24 cellular contexts compared by ENCODE assay signal in the genomic region with DNA sequence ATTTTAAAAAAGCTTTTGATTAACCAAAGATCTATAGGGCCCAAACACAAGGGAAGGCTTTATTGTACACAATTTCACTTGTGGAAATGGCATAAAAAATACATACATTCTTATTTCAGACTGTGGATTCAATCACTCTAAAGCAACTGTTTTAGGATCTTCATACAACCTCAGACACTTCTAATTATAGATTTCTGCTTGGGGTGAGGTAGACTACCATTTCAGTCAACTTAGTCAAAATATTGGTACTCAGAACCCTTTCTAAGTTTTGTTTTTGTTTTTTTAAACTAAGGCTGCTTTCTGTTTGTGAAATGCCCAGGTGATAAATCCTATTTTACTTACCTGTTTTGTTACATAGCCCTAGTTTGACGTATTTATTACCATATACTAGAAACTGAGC.
DNase-seq lines count a peak whose midpoint lies in the region; ATAC-seq and TF ChIP-seq lines count a peak whose summit lies in the region.
"Had no signal": no experiment of that assay in that cellular context is flagged by ENCODE, and none has a peak within 500 bp of the region (broad histone marks: within the 10 kb centered on the region; RNA-seq: fewer than 3 reads in every experiment).

No MANE protein-coding gene starts in this region.

- H3K9me3 ChIP-seq in osteoblast (ENCODE audit: low read depth, low read length): no peaks in the 10 kb centered on the region
- H3K9me3 ChIP-seq: HAP-1, SK-N-SH had no signal

- peaks cover 7% of the 10 kb centered on the region for H3K4me1 ChIP-seq in osteoblast (ENCODE audit: insufficient read depth, low read length)
- H3K4me1 ChIP-seq: HAP-1 had no signal

- H4K20me1 ChIP-seq in osteoblast (ENCODE audit: insufficient read depth, low read length): no peaks in the 10 kb centered on the region
- H4K20me1 ChIP-seq: BLaER1 treated with 17β-estradiol and CSF1 and Interleukin-3, amounts not matched to agents 10 nM and 100 nM had no signal

- DNase-seq in osteoblast (ENCODE audit: insufficient read length, low spot score, missing footprints): no peak
- DNase-seq in amygdala (lab: John Stamatoyannopoulos, UW): no peak
- DNase-seq in activated CD8-positive, alpha-beta memory T cell treated with anti-CD3 and anti-CD28 coated beads for 24 hours: no peak
- DNase-seq: CD4-positive, alpha-beta T cell; COR-L47; GOT3; HFFc6; Kasumi-1; MV-4-11; NCI-H1105; NCI-H1436 treated with DMSO at 0.1 percent for 48 hours; NCI-H187 treated with DMSO at 0.1 percent for 48 hours; NCI-H748 treated with DMSO at 0.1 percent for 48 hours; SK-N-SH; SW 1271; T-helper 9 cell had no signal

- no peak overlapping the region for H3K4me3 ChIP-seq in osteoblast (ENCODE audit: insufficient read depth, low read length)
- H3K4me3 ChIP-seq: BLaER1 treated with 17β-estradiol and CSF1 and Interleukin-3, amounts not matched to agents 10 nM and 100 nM; HAP-1; K562 had no signal

- peak; percentile 59 for ATAC-seq in GM18502 (IDR thresholded peaks at IDR 0.05; ENCODE audit: poor library complexity, unreplicated experiment)
- ATAC-seq in GM21526 (IDR thresholded peaks at IDR 0.05; ENCODE audit: low FRiP score, unreplicated experiment): peak; percentile 50
- ATAC-seq in HG03280 (IDR thresholded peaks at IDR 0.05; ENCODE audit: unreplicated experiment): peak; percentile 56
- ATAC-seq in GM21515 (IDR thresholded peaks at IDR 0.05; ENCODE audit: unreplicated experiment): no peak
- no peak for ATAC-seq in GM18868 (IDR thresholded peaks at IDR 0.05; ENCODE audit: unreplicated experiment)
- ATAC-seq: K562 had no signal

- no peak for TF ChIP-seq CTCF in osteoblast (IDR thresholded peaks at IDR 0.05; ENCODE audit: extremely low read depth, low read depth, low read length)

- H3K79me2 ChIP-seq in osteoblast (ENCODE audit: insufficient read depth, low read length): no peaks in the 10 kb centered on the region

- peak overlapping the region; percentile 15 for H2AFZ ChIP-seq in osteoblast (ENCODE audit: low read length)

- H3K27me3 ChIP-seq in osteoblast (ENCODE audit: insufficient read depth, low read length): no peaks in the 10 kb centered on the region
- H3K27me3 ChIP-seq: BLaER1 treated with 17β-estradiol and CSF1 and Interleukin-3, amounts not matched to agents 10 nM and 100 nM had no signal

- no peak overlapping the region for H3K27ac ChIP-seq in osteoblast (ENCODE audit: low read depth, low read length)

- H3K4me2 ChIP-seq in osteoblast (ENCODE audit: insufficient read depth, low read length): no peak overlapping the region
- H3K4me2 ChIP-seq: SK-N-SH had no signal

- H3K36me3 ChIP-seq in osteoblast (ENCODE audit: insufficient read depth, low read length): no peaks in the 10 kb centered on the region
- H3K36me3 ChIP-seq: BLaER1 treated with 17β-estradiol and CSF1 and Interleukin-3, amounts not matched to agents 10 nM and 100 nM; HAP-1 had no signal

Comparison
In these comparisons a context has a peak if more than half of its experiments do, and no peak if none do; other contexts are left out.
1. ATAC-seq: peak in GM18502 (single experiment), GM21526 (single experiment) and HG03280 (single experiment); none in GM21515 (single experiment) and GM18868 (single experiment).